In the genomic region with DNA sequence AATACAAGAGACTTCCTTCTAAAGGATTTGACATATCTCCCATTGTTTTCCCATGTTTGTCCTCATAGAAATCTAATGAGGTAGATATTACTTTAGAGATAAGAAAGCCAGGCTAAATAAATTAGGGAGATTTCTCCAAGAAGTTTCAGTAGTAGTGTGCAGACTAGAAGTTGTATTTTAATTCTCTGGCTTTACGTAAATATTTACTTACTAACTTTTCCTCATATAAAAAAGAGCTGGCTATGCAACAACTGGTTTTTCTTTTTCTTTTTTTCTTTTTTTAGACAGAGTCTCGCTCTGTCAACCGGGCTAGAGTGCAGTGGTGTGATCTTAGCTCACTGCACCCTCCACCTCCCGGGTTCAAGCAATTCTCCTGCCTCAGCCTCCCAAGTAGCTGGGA, we compare ENCODE assay signal across 20 cellular contexts.
DNase-seq lines count a peak whose midpoint lies in the region; ATAC-seq and TF ChIP-seq lines count a peak whose summit lies in the region.
"Had no signal": no experiment of that assay in that cellular context is flagged by ENCODE, and none has a peak within 500 bp of the region (broad histone marks: within the 10 kb centered on the region; RNA-seq: fewer than 3 reads in every experiment).

No MANE protein-coding gene starts in this region.

- no peaks in the 10 kb centered on the region for H3K79me2 ChIP-seq in KMS-11 (ENCODE audit: insufficient read depth, low read depth)

- TF ChIP-seq CTCF in KMS-11 (conservative IDR thresholded peaks at IDR 0.05; ENCODE audit: low read depth, low read length): no peak
- TF ChIP-seq CTCF in colonic mucosa (IDR thresholded peaks at IDR 0.05): no peak
- no peak for TF ChIP-seq CTCF in spleen (IDR thresholded peaks at IDR 0.05 in 8 of 11, conservative IDR thresholded peaks at IDR 0.05 in 3 of 11)
- no peak for TF ChIP-seq CTCF in type B pancreatic cell (conservative IDR thresholded peaks at IDR 0.05)

- CTCF ChIA-PET in CD4-positive, alpha-beta memory T cell (lab: Charles Lee; ENCODE audit: partially characterized antibody): interaction anchor here (1.1 kb wide), 1 partner anchor 44 kb away, joined by 3 read pairs; no protein-coding TSS in a partner anchor

- H3K4me1 ChIP-seq in CD4-positive, alpha-beta memory T cell (ENCODE audit: insufficient read depth, low read length): peaks cover 20% of the 10 kb centered on the region
- H3K4me1 ChIP-seq in KMS-11 (ENCODE audit: low read depth, poor library complexity, severe bottlenecking) (peaks cover 64% of the 10 kb centered on the region), colonic mucosa (no peaks in the 10 kb centered on the region), spleen (peaks cover 0 to 28% (median 5%) of the 10 kb centered on the region in 6 donors)
- H3K4me1 ChIP-seq: adrenal gland had no signal

- H3K9me3 Mint-ChIP-seq in CD4-positive, alpha-beta memory T cell: peaks cover 0 to 4% (median 0%) of the 10 kb centered on the region in 8 donors
- peaks cover 7% of the 10 kb centered on the region for H3K9me3 Mint-ChIP-seq in type B pancreatic cell
- H3K9me3 Mint-ChIP-seq: activated T-cell treated with anti-CD3 and anti-CD28 coated beads, Interleukin-2, amount 50 U/mL, for 24 hours had no signal

- peak overlapping the region; percentile 61 for H3K4me2 ChIP-seq in KMS-11

- peaks cover 16 to 26% (median 23%) of the 10 kb centered on the region in 4 donors for H3K4me1 Mint-ChIP-seq in CD4-positive, alpha-beta memory T cell
- no peaks in the 10 kb centered on the region for H3K4me1 Mint-ChIP-seq in type B pancreatic cell (ENCODE audit: unreplicated experiment)
- H3K4me1 Mint-ChIP-seq: endodermal cell had no signal

- POLR2A ChIA-PET in CD4-positive, alpha-beta memory T cell (lab: Charles Lee; ENCODE audit: partially characterized antibody): interaction anchor here (1.2 kb wide), 1 partner anchor 10 kb away, joined by 3 read pairs; no protein-coding TSS in a partner anchor

- DNase-seq in CD4-positive, alpha-beta memory T cell: no peak
- DNase-seq in colonic mucosa (no peak), spleen (no peak), DMS153 (lab: John Stamatoyannopoulos, UW) (no peak), type B pancreatic cell (ENCODE audit: extremely low spot score, unreplicated experiment) (no peak)
- DNase-seq: activated CD4-positive, alpha-beta T cell treated with anti-CD3 and anti-CD28 coated beads, Interleukin-2, amount 50 U/mL, for 1 hour; activated T-cell treated with anti-CD3 and anti-CD28 coated beads, Interleukin-2, amount 50 U/mL, for 24 hours; adrenal gland; Calu3; endodermal cell; glutamatergic neuron; left lung; midbrain; NCI-H526; OCI-M1; Right ventricle myocardium superior; trophoblast cell had no signal

- peak overlapping the region; percentile 73 to 99 (median 88) for H3K27ac Mint-ChIP-seq in CD4-positive, alpha-beta memory T cell
- H3K27ac Mint-ChIP-seq in type B pancreatic cell: no peak overlapping the region
- H3K27ac Mint-ChIP-seq: endodermal cell had no signal

- no peaks in the 10 kb centered on the region for H3K9me3 ChIP-seq in CD4-positive, alpha-beta memory T cell (ENCODE audit: control insufficient read depth in 1 of 2, low read length in 2 of 2)
- H3K9me3 ChIP-seq in colonic mucosa (no peaks in the 10 kb centered on the region), spleen (peaks cover 0 to 17% (median 3%) of the 10 kb centered on the region in 8 donors)
- H3K9me3 ChIP-seq: adrenal gland, left lung had no signal

- 83 to 96% (median 93%) methylated on average over 4 of the region's 4 CpGs for WGBS in spleen, 5 donors

- intact Hi-C loops in CD4-positive, alpha-beta memory T cell (cut with micrococcal nuclease): loop anchor here (10.0 kb wide), 1 partner anchor 60 kb away; no protein-coding TSS in a partner anchor
- intact Hi-C loops in colonic mucosa (cut with DNase I) (no loop called here), spleen (cut with DNase I; ENCODE audit: low total_unique reads) (no loop called here)

- H3K4me3 Mint-ChIP-seq in CD4-positive, alpha-beta memory T cell: peak overlapping the region in 6 of 8 donors; percentile 56 to 85 (median 72)
- H3K4me3 Mint-ChIP-seq in type B pancreatic cell: no peak overlapping the region
- H3K4me3 Mint-ChIP-seq: endodermal cell had no signal

- H2AFZ ChIP-seq in KMS-11 (ENCODE audit: low read depth): peak overlapping the region; percentile 66

- H3K27me3 ChIP-seq in CD4-positive, alpha-beta memory T cell (ENCODE audit: insufficient read depth, low read length): no peaks in the 10 kb centered on the region
- H3K27me3 ChIP-seq in KMS-11 (ENCODE audit: insufficient read depth, low read depth) (no peaks in the 10 kb centered on the region), colonic mucosa (no peaks in the 10 kb centered on the region), spleen (replicated peaks in 1 of 7) (no peaks in the 10 kb centered on the region)
- H3K27me3 ChIP-seq: adrenal gland, cardiac muscle cell, left lung had no signal

- H3K36me3 ChIP-seq in CD4-positive, alpha-beta memory T cell (ENCODE audit: insufficient read depth, low read length): no peaks in the 10 kb centered on the region
- H3K36me3 ChIP-seq in KMS-11 (ENCODE audit: insufficient read depth) (no peaks in the 10 kb centered on the region), colonic mucosa (no peaks in the 10 kb centered on the region), spleen (peaks cover 0 to 30% (median 7%) of the 10 kb centered on the region in 6 donors)
- H3K36me3 ChIP-seq: adrenal gland, cardiac muscle cell, left lung had no signal

- H3K4me3 ChIP-seq in CD4-positive, alpha-beta memory T cell (ENCODE audit: low read length in 2 of 2): no peak overlapping the region
- no peak overlapping the region for H3K4me3 ChIP-seq in KMS-11 (IDR thresholded peaks at IDR 0.05; ENCODE audit: insufficient read depth, low read depth, low read length)
- H3K4me3 ChIP-seq in colonic mucosa: no peak overlapping the region
- no peak overlapping the region for H3K4me3 ChIP-seq in spleen
- H3K4me3 ChIP-seq: adrenal gland, cardiac muscle cell, left lung had no signal

- H3K36me3 Mint-ChIP-seq in CD4-positive, alpha-beta memory T cell: peaks cover 14 to 17% of the 10 kb centered on the region in 2 donors
- peaks cover 20% of the 10 kb centered on the region for H3K36me3 Mint-ChIP-seq in type B pancreatic cell

- peak overlapping the region; percentile 9; the same call in 1 of the 2 replicates for H3K9ac ChIP-seq in KMS-11
- no peak overlapping the region for H3K9ac ChIP-seq in colonic mucosa (ENCODE audit: low read depth in 2 of 2, low read length in 2 of 2)

- peak overlapping the region; percentile 34 for H3K27ac ChIP-seq in CD4-positive, alpha-beta memory T cell (ENCODE audit: low read depth, low read length)
- H3K27ac ChIP-seq in KMS-11 (peak overlapping the region; percentile 63), colonic mucosa (peak overlapping the region; percentile 35), spleen (peak overlapping the region in 7 of 8 donors; percentile 48 to 72 (median 67))
- H3K27ac ChIP-seq: cardiac muscle cell, left lung had no signal

- ATAC-seq in HG03565 (IDR thresholded peaks at IDR 0.05; ENCODE audit: unreplicated experiment): no peak

- no peaks in the 10 kb centered on the region for H4K20me1 ChIP-seq in KMS-11 (ENCODE audit: insufficient read depth)

- no peak for TF ChIP-seq POLR2A in spleen (IDR thresholded peaks at IDR 0.05)

- no peaks in the 10 kb centered on the region for H3K27me3 Mint-ChIP-seq in CD4-positive, alpha-beta memory T cell
- no peaks in the 10 kb centered on the region for H3K27me3 Mint-ChIP-seq in type B pancreatic cell
- H3K27me3 Mint-ChIP-seq: activated T-cell treated with anti-CD3 and anti-CD28 coated beads, Interleukin-2, amount 50 U/mL, for 24 hours had no signal
